Comparison of ENCODE assay signal across 8 cellular contexts in the genomic region with DNA sequence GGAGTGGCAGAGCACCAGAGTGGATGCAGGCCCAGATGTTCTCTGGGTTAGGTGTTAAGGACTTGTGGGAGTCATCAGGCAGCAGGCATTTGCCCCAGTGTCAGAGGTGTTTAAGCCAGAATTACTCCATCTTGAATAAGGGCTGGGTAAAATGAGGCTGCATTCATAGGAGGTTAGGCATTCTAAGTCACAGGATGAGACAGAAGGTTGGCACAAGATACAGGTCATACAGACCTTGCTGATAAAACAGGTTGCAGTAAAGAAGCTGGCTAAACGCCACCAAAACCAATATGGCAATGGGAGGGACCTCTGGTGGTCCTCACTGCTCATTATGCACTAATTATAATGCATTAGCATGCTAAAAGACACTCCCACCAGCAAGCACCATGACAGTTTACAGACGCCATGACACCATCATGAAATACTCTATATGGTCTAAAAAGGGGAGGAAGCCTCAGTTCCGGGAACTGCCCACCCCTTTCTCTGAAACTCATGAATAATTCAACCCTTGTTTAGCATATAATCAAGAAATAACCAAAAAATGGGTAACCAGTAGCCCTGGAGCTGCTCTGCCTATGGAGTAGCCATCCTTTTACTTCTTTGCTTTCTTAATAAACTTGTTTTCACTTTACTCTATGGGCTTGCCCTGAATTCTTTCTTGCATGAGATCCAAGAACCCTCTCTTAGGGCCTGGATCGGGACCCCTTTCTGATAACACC. TPM values are rescaled to one million over a fixed set of nuclear protein-coding genes. Genes with fewer than 3 reads are reported as not detected.
DNase-seq lines count a peak whose midpoint lies in the region; ATAC-seq and TF ChIP-seq lines count a peak whose summit lies in the region.

No MANE protein-coding gene starts in this region.

- no peaks in the 10 kb centered on the region for H3K9me3 ChIP-seq in right atrium auricular region
- no peaks in the 10 kb centered on the region for H3K9me3 ChIP-seq in uterus

- H3K4me1 Mint-ChIP-seq in natural killer cell treated with Interleukin-12 subunit alpha and Interleukin-12 subunit beta and Interleukin-15 and Interleukin-18, amount 100 ng/mL, for 72 hours (ENCODE audit: low read depth in 2 of 2): peaks cover 41% of the 10 kb centered on the region in 2 donors

- TF ChIP-seq CTCF in right atrium auricular region (IDR thresholded peaks at IDR 0.05) (no peak), brain microvascular endothelial cell (IDR thresholded peaks at IDR 0.05; ENCODE audit: low read depth, low read length, missing control alignments) (no peak), uterus (IDR thresholded peaks at IDR 0.05) (no peak)

- no peak for ATAC-seq in left ventricle myocardium superior
- peak; percentile 58 to 59 for ATAC-seq in natural killer cell treated with Interleukin-12 subunit alpha and Interleukin-12 subunit beta and Interleukin-15 and Interleukin-18, amount 100 ng/mL, for 72 hours
- no peak for ATAC-seq in GM18520 (IDR thresholded peaks at IDR 0.05; ENCODE audit: unreplicated experiment)

- H3K4me3 ChIP-seq in right atrium auricular region (peak overlapping the region; percentile 60 to 68), brain microvascular endothelial cell (ENCODE audit: low read depth, low read length) (peak overlapping the region; percentile 47), uterus (peak overlapping the region; percentile 50 to 72)

- H3K36me3 ChIP-seq in right atrium auricular region (no peaks in the 10 kb centered on the region), brain microvascular endothelial cell (replicated peaks) (no peaks in the 10 kb centered on the region), uterus (no peaks in the 10 kb centered on the region)

- H3K27ac ChIP-seq in right atrium auricular region (no peak overlapping the region), brain microvascular endothelial cell (no peak overlapping the region), uterus (peak overlapping the region; percentile 86 to 92)

- peak overlapping the region; percentile 99 for H3K27ac Mint-ChIP-seq in natural killer cell treated with Interleukin-12 subunit alpha and Interleukin-12 subunit beta and Interleukin-15 and Interleukin-18, amount 100 ng/mL, for 72 hours

- no peaks in the 10 kb centered on the region for H3K9me3 Mint-ChIP-seq in natural killer cell treated with Interleukin-12 subunit alpha and Interleukin-12 subunit beta and Interleukin-15 and Interleukin-18, amount 100 ng/mL, for 72 hours

- H3K27me3 ChIP-seq in right atrium auricular region (no peaks in the 10 kb centered on the region), brain microvascular endothelial cell (replicated peaks) (peaks cover 8% of the 10 kb centered on the region), uterus (no peaks in the 10 kb centered on the region)

- no peaks in the 10 kb centered on the region for H3K27me3 Mint-ChIP-seq in natural killer cell treated with Interleukin-12 subunit alpha and Interleukin-12 subunit beta and Interleukin-15 and Interleukin-18, amount 100 ng/mL, for 72 hours

- TF ChIP-seq POLR2A in uterus (IDR thresholded peaks at IDR 0.05): no peak

- intact Hi-C loops in left ventricle myocardium superior (cut with micrococcal nuclease) (no loop called here), uterus (cut with DNase I; ENCODE audit: low total_unique reads) (no loop called here)

- no peaks in the 10 kb centered on the region for H3K36me3 Mint-ChIP-seq in natural killer cell treated with Interleukin-12 subunit alpha and Interleukin-12 subunit beta and Interleukin-15 and Interleukin-18, amount 100 ng/mL, for 72 hours

- peaks cover 0 to 25% of the 10 kb centered on the region in 2 donors for H3K4me1 ChIP-seq in right atrium auricular region
- H3K4me1 ChIP-seq in uterus: no peaks in the 10 kb centered on the region

- DNase-seq in right atrium auricular region (ENCODE audit: low spot score) (no peak), left ventricle myocardium superior (no peak), SW480 (ENCODE audit: low spot score) (peak; percentile 39), brain microvascular endothelial cell (no peak), uterus (no peak), NCI-H1048 (lab: John Stamatoyannopoulos, UW) (no peak)
- no peak for DNase-seq in natural killer cell treated with Interleukin-12 subunit alpha and Interleukin-12 subunit beta and Interleukin-15 and Interleukin-18, amount 100 ng/mL, for 72 hours (ENCODE audit: low spot score)

- H3K4me3 Mint-ChIP-seq in natural killer cell treated with Interleukin-12 subunit alpha and Interleukin-12 subunit beta and Interleukin-15 and Interleukin-18, amount 100 ng/mL, for 72 hours: peak overlapping the region; percentile 97

- in situ Hi-C loops in brain microvascular endothelial cell (cut with HindIII; ENCODE audit: low pct_ligation_motif_present, low sequenced_read_pairs): no loop called here

RNA-seq across cellular contexts. Expression of a gene that starts 0.9 kb away (rescaled TPM):
- total RNA-seq in right atrium auricular region (1 to 10 TPM; 9.7 to 9.8 TPM), left ventricle myocardium superior (3.7 TPM), uterus (10 to 100 TPM in 3 of 4 donors, 1 to 10 TPM in 1; 5.9 to 41.2 (median 15.3) TPM)
- total RNA-seq in natural killer cell treated with Interleukin-12 subunit alpha and Interleukin-12 subunit beta and Interleukin-15 and Interleukin-18, amount 100 ng/mL, for 72 hours: 10 to 100 TPM; 16.1 to 27.1 TPM

RNA-seq across cellular contexts. Expression of a gene that starts 1.1 kb away (rescaled TPM):
- total RNA-seq in right atrium auricular region: 1 to 10 TPM; 3.2 to 4.1 TPM
- 4.0 TPM for total RNA-seq in left ventricle myocardium superior
- total RNA-seq in natural killer cell treated with Interleukin-12 subunit alpha and Interleukin-12 subunit beta and Interleukin-15 and Interleukin-18, amount 100 ng/mL, for 72 hours: 10 to 100 TPM in 1 of 2 donors, 1 to 10 TPM in 1; 2.9 to 12.6 TPM
- total RNA-seq in uterus: 10 to 100 TPM in 2 of 4 donors, 1 to 10 TPM in 2; 2.6 to 13.1 (median 10.3) TPM

RNA-seq across cellular contexts. Expression of a gene that starts 19.2 kb away (rescaled TPM):
- total RNA-seq in right atrium auricular region: 100 to 1,000 TPM; 105 to 197 TPM
- 18.7 TPM for total RNA-seq in left ventricle myocardium superior
- total RNA-seq in natural killer cell treated with Interleukin-12 subunit alpha and Interleukin-12 subunit beta and Interleukin-15 and Interleukin-18, amount 100 ng/mL, for 72 hours: not detected
- 100 to 1,000 TPM; 128 to 536 (median 236) TPM for total RNA-seq in uterus

RNA-seq across cellular contexts. Expression of a gene that starts 46.3 kb away (rescaled TPM):
- total RNA-seq in right atrium auricular region (100 to 1,000 TPM in 1 of 2 donors, 10 to 100 TPM in 1; 100.0 to 110 TPM), left ventricle myocardium superior (131 TPM), uterus (10 to 100 TPM in 3 of 4 donors, 1 to 10 TPM in 1; 9.7 to 80.8 (median 37.9) TPM)
- total RNA-seq in natural killer cell treated with Interleukin-12 subunit alpha and Interleukin-12 subunit beta and Interleukin-15 and Interleukin-18, amount 100 ng/mL, for 72 hours: 10 to 100 TPM; 53.9 to 84.2 TPM

RNA-seq across cellular contexts. Expression of a gene that starts 56.9 kb away (rescaled TPM):
- total RNA-seq in right atrium auricular region (1 to 10 TPM; 4.1 to 6.2 TPM), left ventricle myocardium superior (3.0 TPM), uterus (1 to 10 TPM in 3 of 4 donors, not detected in 1; 2.0 to 8.4 (median 6.7) TPM)
- total RNA-seq in natural killer cell treated with Interleukin-12 subunit alpha and Interleukin-12 subunit beta and Interleukin-15 and Interleukin-18, amount 100 ng/mL, for 72 hours: 1 to 10 TPM; 4.0 to 5.1 TPM

Comparison
In these comparisons a context has a peak if more than half of its experiments do, and no peak if none do; other contexts are left out.
1. H3K27ac ChIP-seq: peak in uterus (2 of 2); none in right atrium auricular region (0 of 2) and brain microvascular endothelial cell (single experiment).
2. ATAC-seq: peak in natural killer cell treated with Interleukin-12 subunit alpha and Interleukin-12 subunit beta and Interleukin-15 and Interleukin-18, amount 100 ng/mL, for 72 hours (2 of 2); none in left ventricle myocardium superior (single experiment) and GM18520 (single experiment).
3. RNA of a gene that starts 19.2 kb away (total RNA-seq): 128 to 536 TPM in uterus, 105 to 197 TPM in right atrium auricular region and 18.7 TPM in left ventricle myocardium superior (single experiment); not detected in natural killer cell treated with Interleukin-12 subunit alpha and Interleukin-12 subunit beta and Interleukin-15 and Interleukin-18, amount 100 ng/mL, for 72 hours; every median in the first group is over 10 times any median in the second.
4. Peak in every context shown above with its lines, with median percentiles within 50 percentile points of each other: H3K4me3 ChIP-seq.